8 cellular contexts compared by ENCODE assay signal in the genomic region with DNA sequence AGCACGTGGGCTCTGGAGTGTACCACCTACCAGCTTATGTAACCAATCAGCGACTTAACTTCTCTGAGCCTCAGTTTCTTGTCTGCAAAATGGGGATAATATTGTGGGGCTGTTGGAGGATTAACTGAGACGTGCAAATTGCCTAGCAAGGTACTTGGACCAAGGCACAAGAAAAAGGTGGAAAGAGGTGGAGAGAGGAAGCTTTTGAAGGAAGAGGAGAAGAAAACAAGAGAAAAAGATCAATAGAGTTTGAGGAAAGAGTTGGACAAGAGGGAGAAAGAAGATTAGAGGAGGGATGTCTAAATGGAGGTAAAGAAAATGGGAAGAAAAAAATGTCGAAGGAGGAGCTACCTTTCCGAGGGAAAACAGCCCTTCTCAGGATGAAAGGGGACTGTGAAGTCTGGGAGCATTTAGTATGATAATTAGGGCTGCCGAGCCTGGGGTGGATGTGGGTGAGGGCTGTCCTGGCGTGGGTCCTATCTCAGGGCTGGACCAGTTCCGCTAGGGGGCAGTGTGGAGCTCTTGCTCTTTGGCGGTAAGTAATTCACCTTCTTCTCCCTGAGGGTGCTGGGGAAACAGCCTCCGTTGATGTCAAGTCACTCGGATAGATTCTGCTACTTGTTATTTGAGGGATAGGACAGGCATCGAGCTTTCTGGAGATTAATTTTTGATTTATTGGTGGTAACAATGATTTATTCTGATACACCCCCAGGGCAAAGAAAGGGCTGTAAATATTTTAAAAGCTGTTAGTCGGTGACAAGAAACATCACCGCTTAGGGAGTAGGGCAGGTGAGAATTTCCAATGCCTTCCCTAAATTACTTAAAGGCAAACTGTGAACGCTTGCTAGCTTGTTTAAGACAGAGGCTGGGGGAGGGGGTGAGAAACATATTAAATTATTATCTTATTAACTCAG.
A peak's percentile ranks its signal among the peaks of the same experiment; 100 is the strongest.
DNase-seq lines count a peak whose midpoint lies in the region; ATAC-seq and TF ChIP-seq lines count a peak whose summit lies in the region.

No MANE protein-coding gene starts in this region.

- no peaks in the 10 kb centered on the region for H3K9me3 Mint-ChIP-seq in activated T-helper 1 cell treated with anti-CD3 and anti-CD28 coated beads, Interleukin-12 subunit alpha, Interleukin-12 subunit beta, Interleukin-2, Interleukin-4 antibody, amounts not matched to agents 30 ng/mL and 10 ng/mL and 1 ng/mL, durations not matched to agents 14 hours and 24 hours and 36 hours

- peak; percentile 87 for DNase-seq in COLO668 (lab: John Stamatoyannopoulos, UW; ENCODE audit: unreplicated experiment)
- peak in 67 of 76 experiments; percentile 4 to 82 (median 53) for DNase-seq in HUDEP-2 (lab: John Stamatoyannopoulos, UW; ENCODE audit: unreplicated experiment in 76 of 76)
- DNase-seq in RKO (ENCODE audit: low spot score), result peak; percentile 57
- peak; percentile 66 for DNase-seq in activated T-helper 1 cell treated with anti-CD3 and anti-CD28 coated beads, Interleukin-12 subunit alpha, Interleukin-12 subunit beta, Interleukin-2, Interleukin-4 antibody, amounts not matched to agents 30 ng/mL and 10 ng/mL and 1 ng/mL, durations not matched to agents 14 hours and 24 hours and 36 hours (ENCODE audit: low spot score)
- peak in 1 of 2 donors; percentile 47 for DNase-seq in tibial artery

- H3K27ac Mint-ChIP-seq in activated T-helper 1 cell treated with anti-CD3 and anti-CD28 coated beads, Interleukin-12 subunit alpha, Interleukin-12 subunit beta, Interleukin-2, Interleukin-4 antibody, amounts not matched to agents 30 ng/mL and 10 ng/mL and 1 ng/mL, durations not matched to agents 14 hours and 24 hours and 36 hours, result no peak overlapping the region

- TF ChIP-seq EP300 in gastroesophageal sphincter (IDR thresholded peaks at IDR 0.05), result no peak

- H3K9ac ChIP-seq in parathyroid adenoma, result no peak overlapping the region

- peaks cover 30% of the 10 kb centered on the region for H3K27me3 Mint-ChIP-seq in activated T-helper 1 cell treated with anti-CD3 and anti-CD28 coated beads, Interleukin-12 subunit alpha, Interleukin-12 subunit beta, Interleukin-2, Interleukin-4 antibody, amounts not matched to agents 30 ng/mL and 10 ng/mL and 1 ng/mL, durations not matched to agents 14 hours and 24 hours and 36 hours (ENCODE audit: insufficient read depth)

- WGBS in gastroesophageal sphincter (ENCODE audit: low coverage in 1 of 2), 2 donors, result 8 to 31% methylated on average over 9 to 12 of the region's 15 CpGs

- H3K9me3 ChIP-seq in gastroesophageal sphincter (no peaks in the 10 kb centered on the region), parathyroid adenoma (ENCODE audit: control insufficient read depth, low read length) (no peaks in the 10 kb centered on the region), tibial artery (no peaks in the 10 kb centered on the region)

- no peak for TF ChIP-seq POLR2A in gastroesophageal sphincter (IDR thresholded peaks at IDR 0.05)

- no peaks in the 10 kb centered on the region for H3K79me2 ChIP-seq in parathyroid adenoma

- H3K36me3 ChIP-seq in gastroesophageal sphincter, result no peaks in the 10 kb centered on the region
- no peaks in the 10 kb centered on the region for H3K36me3 ChIP-seq in parathyroid adenoma (ENCODE audit: control insufficient read depth, insufficient read depth, low read length)
- H3K36me3 ChIP-seq in tibial artery, result no peaks in the 10 kb centered on the region

- H2AFZ ChIP-seq in parathyroid adenoma, result no peak overlapping the region

- H3K4me1 ChIP-seq in gastroesophageal sphincter, result no peaks in the 10 kb centered on the region
- H3K4me1 ChIP-seq in parathyroid adenoma, result no peaks in the 10 kb centered on the region
- H3K4me1 ChIP-seq in tibial artery, result no peaks in the 10 kb centered on the region

- H3K36me3 Mint-ChIP-seq in activated T-helper 1 cell treated with anti-CD3 and anti-CD28 coated beads, Interleukin-12 subunit alpha, Interleukin-12 subunit beta, Interleukin-2, Interleukin-4 antibody, amounts not matched to agents 30 ng/mL and 10 ng/mL and 1 ng/mL, durations not matched to agents 14 hours and 24 hours and 36 hours (ENCODE audit: low read depth), result no peaks in the 10 kb centered on the region

- H3K4me2 ChIP-seq in parathyroid adenoma (ENCODE audit: low read length), result no peak overlapping the region

- intact Hi-C loops in activated T-helper 1 cell treated with anti-CD3 and anti-CD28 coated beads, Interleukin-12 subunit alpha, Interleukin-12 subunit beta, Interleukin-2, Interleukin-4 antibody, amounts not matched to agents 30 ng/mL and 10 ng/mL and 1 ng/mL, durations not matched to agents 14 hours and 24 hours and 36 hours (cut with micrococcal nuclease), result loop anchor here (1.0 to 5.0 kb wide), 2 partner anchors 16 to 44 kb away; no protein-coding TSS in a partner anchor
- intact Hi-C loops in tibial artery (cut with DNase I; ENCODE audit: low total_unique reads), result no loop called here

- TF ChIP-seq CTCF in gastroesophageal sphincter (IDR thresholded peaks at IDR 0.05) (peak; percentile 41 to 84 (median 64)), parathyroid adenoma (IDR thresholded peaks at IDR 0.05) (peak; percentile 55), tibial artery (IDR thresholded peaks at IDR 0.05) (peak; percentile 41 to 67)

- H3K4me3 ChIP-seq in gastroesophageal sphincter (no peak overlapping the region), parathyroid adenoma (ENCODE audit: low read depth, low read length) (no peak overlapping the region), tibial artery (no peak overlapping the region)

- H3K27ac ChIP-seq in gastroesophageal sphincter (no peak overlapping the region), parathyroid adenoma (no peak overlapping the region), tibial artery (no peak overlapping the region)

- H3K4me1 Mint-ChIP-seq in activated T-helper 1 cell treated with anti-CD3 and anti-CD28 coated beads, Interleukin-12 subunit alpha, Interleukin-12 subunit beta, Interleukin-2, Interleukin-4 antibody, amounts not matched to agents 30 ng/mL and 10 ng/mL and 1 ng/mL, durations not matched to agents 14 hours and 24 hours and 36 hours (ENCODE audit: low read depth), result no peaks in the 10 kb centered on the region

- peak; percentile 60 for ATAC-seq in gastroesophageal sphincter
- no peak for ATAC-seq in GM21447 (IDR thresholded peaks at IDR 0.05; ENCODE audit: unreplicated experiment)

- H3K4me3 Mint-ChIP-seq in activated T-helper 1 cell treated with anti-CD3 and anti-CD28 coated beads, Interleukin-12 subunit alpha, Interleukin-12 subunit beta, Interleukin-2, Interleukin-4 antibody, amounts not matched to agents 30 ng/mL and 10 ng/mL and 1 ng/mL, durations not matched to agents 14 hours and 24 hours and 36 hours, result no peak overlapping the region

- peaks cover 30% of the 10 kb centered on the region for H3K27me3 ChIP-seq in gastroesophageal sphincter
- H3K27me3 ChIP-seq in parathyroid adenoma (ENCODE audit: control insufficient read depth, insufficient read depth, low read length), result no peaks in the 10 kb centered on the region
- peaks cover 0 to 45% of the 10 kb centered on the region in 2 donors for H3K27me3 ChIP-seq in tibial artery
